In genomic region chr5:150426165-150426564, GRCh38 we compare ENCODE assay signal across 1 cellular context.
TF ChIP-seq lines count a peak whose summit lies in the region.
"Not testable (repeated sequence)": the region's sequence is repeated elsewhere in the genome, so short reads cannot be mapped to it uniquely, and the experiment has no call there.

No MANE protein-coding gene starts in this region.

TF ChIP-seq in HepG2, 621 proteins besides CTCF, POLR2A, EP300 and RAD21:
- not testable (repeated sequence) for TF ChIP-seq SOX13 (IDR thresholded peaks at IDR 0.05)
- TF ChIP-seq SOX13 (CRISPR knock-in tag; conservative IDR thresholded peaks at IDR 0.05 in 1 of 2, IDR thresholded peaks at IDR 0.05 in 1 of 2) (peak in 1 of 2 experiments; percentile 52; a peak in 2 of 4 replicates), SOX5 (CRISPR knock-in tag; IDR thresholded peaks at IDR 0.05; ENCODE audit: borderline replicate concordance) (peak; percentile 50; the same call in 1 of the 2 replicates)
